Comparison of ENCODE assay signal across 27 cellular contexts in genomic region chr9:132087438-132088030, GRCh38.
"Had no signal": no experiment of that assay in that cellular context is flagged by ENCODE, and none has a peak within 500 bp of the region (broad histone marks: within the 10 kb centered on the region; RNA-seq: fewer than 3 reads in every experiment).

No MANE protein-coding gene starts in this region.

- H3K36me3 Mint-ChIP-seq: activated naive CD4-positive, alpha-beta T cell treated with anti-CD3 and anti-CD28 coated beads, Interleukin-2, amount 10 ng/mL, durations not matched to agents 7 days and 5 days; stimulated activated effector memory CD8-positive, alpha-beta T cell treated with anti-CD3 and anti-CD28 coated beads, Interleukin-12 subunit alpha, Interleukin-12 subunit beta, amount 100 ng/mL, for 72 hours had no signal

- H3K27me3 ChIP-seq: breast epithelium, colonic mucosa, ovary, sigmoid colon had no signal

- DNase-seq: activated CD4-positive, alpha-beta T cell treated with anti-CD3 and anti-CD28 coated beads for 48 hours; activated CD4-positive, alpha-beta T cell treated with anti-CD3 and anti-CD28 coated beads, Interleukin-2, amount 50 U/mL, for 48 hours; activated CD8-positive, alpha-beta memory T cell treated with anti-CD3 and anti-CD28 coated beads, Interleukin-2, amount 50 U/mL, for 4 hours; activated gamma-delta T cell; activated naive CD4-positive, alpha-beta T cell treated with anti-CD3 and anti-CD28 coated beads, Interleukin-2, amount 10 ng/mL, durations not matched to agents 7 days and 5 days; activated T-cell treated with anti-CD3 and anti-CD28 coated beads, Interleukin-2, amount 50 U/mL, for 1 hour; amniotic stem cell; colonic mucosa; effector memory CD4-positive, alpha-beta T cell; erythroblast; heart left ventricle; kidney glomerular epithelial cell; left lung; ovary; sigmoid colon; small intestine; stimulated activated CD4-positive, alpha-beta T cell treated with anti-CD3 and anti-CD28 coated beads, Interleukin-4, amount 100 ng/mL, for 24 hours; tibial artery; upper lobe of right lung had no signal

- H3K27ac ChIP-seq: breast epithelium, colonic mucosa, gastroesophageal sphincter, heart left ventricle, left lung, ovary, prostate gland, sigmoid colon, tibial artery, upper lobe of right lung, VCaP had no signal

- H3K9me3 Mint-ChIP-seq: activated naive CD4-positive, alpha-beta T cell treated with anti-CD3 and anti-CD28 coated beads, Interleukin-2, amount 10 ng/mL, durations not matched to agents 7 days and 5 days; activated T-helper 1 cell treated with anti-CD3 and anti-CD28 coated beads, Interleukin-12 subunit alpha, Interleukin-12 subunit beta, Interleukin-2, Interleukin-4 antibody, amounts not matched to agents 30 ng/mL and 10 ng/mL and 1 ng/mL, durations not matched to agents 14 hours and 24 hours and 36 hours; nephron; stimulated activated effector memory CD8-positive, alpha-beta T cell treated with anti-CD3 and anti-CD28 coated beads, Interleukin-12 subunit alpha, Interleukin-12 subunit beta, amount 100 ng/mL, for 72 hours; stimulated activated naive CD8-positive, alpha-beta T cell treated with anti-CD3 and anti-CD28 coated beads, Interleukin-15, Interleukin-2, amounts not matched to agents 100 ng/mL and 50 ng/mL, for 24 hours had no signal

- H3K4me3 Mint-ChIP-seq: activated naive CD4-positive, alpha-beta T cell treated with anti-CD3 and anti-CD28 coated beads, Interleukin-2, amount 10 ng/mL, durations not matched to agents 7 days and 5 days; activated T-helper 1 cell treated with anti-CD3 and anti-CD28 coated beads, Interleukin-12 subunit alpha, Interleukin-12 subunit beta, Interleukin-2, Interleukin-4 antibody, amounts not matched to agents 30 ng/mL and 10 ng/mL and 1 ng/mL, durations not matched to agents 14 hours and 24 hours and 36 hours; nephron; stimulated activated effector memory CD8-positive, alpha-beta T cell treated with anti-CD3 and anti-CD28 coated beads, Interleukin-12 subunit alpha, Interleukin-12 subunit beta, amount 100 ng/mL, for 72 hours; stimulated activated naive CD8-positive, alpha-beta T cell treated with anti-CD3 and anti-CD28 coated beads, Interleukin-15, Interleukin-2, amounts not matched to agents 100 ng/mL and 50 ng/mL, for 24 hours had no signal

- H3K27ac Mint-ChIP-seq: activated naive CD4-positive, alpha-beta T cell treated with anti-CD3 and anti-CD28 coated beads, Interleukin-2, amount 10 ng/mL, durations not matched to agents 7 days and 5 days; activated T-helper 1 cell treated with anti-CD3 and anti-CD28 coated beads, Interleukin-12 subunit alpha, Interleukin-12 subunit beta, Interleukin-2, Interleukin-4 antibody, amounts not matched to agents 30 ng/mL and 10 ng/mL and 1 ng/mL, durations not matched to agents 14 hours and 24 hours and 36 hours; nephron; stimulated activated effector memory CD8-positive, alpha-beta T cell treated with anti-CD3 and anti-CD28 coated beads, Interleukin-12 subunit alpha, Interleukin-12 subunit beta, amount 100 ng/mL, for 72 hours; stimulated activated naive CD8-positive, alpha-beta T cell treated with anti-CD3 and anti-CD28 coated beads, Interleukin-15, Interleukin-2, amounts not matched to agents 100 ng/mL and 50 ng/mL, for 24 hours had no signal

- H3K4me1 Mint-ChIP-seq: activated naive CD4-positive, alpha-beta T cell treated with anti-CD3 and anti-CD28 coated beads, Interleukin-2, amount 10 ng/mL, durations not matched to agents 7 days and 5 days; nephron; stimulated activated effector memory CD8-positive, alpha-beta T cell treated with anti-CD3 and anti-CD28 coated beads, Interleukin-12 subunit alpha, Interleukin-12 subunit beta, amount 100 ng/mL, for 72 hours had no signal
